Comparison of ENCODE assay signal across 23 cellular contexts in genomic region chr19:48137411-48137810, GRCh38.
"Had no signal": no experiment of that assay in that cellular context is flagged by ENCODE, and none has a peak within 500 bp of the region (broad histone marks: within the 10 kb centered on the region; RNA-seq: fewer than 3 reads in every experiment).

No MANE protein-coding gene starts in this region.

- H3K4me2 ChIP-seq: hepatocyte had no signal

- H3K4me3 ChIP-seq: coronary artery, dorsolateral prefrontal cortex, esophagus muscularis mucosa, gastroesophageal sphincter, heart left ventricle, hepatocyte, left lung, lower lobe of right lung had no signal

- H3K4me1 ChIP-seq: esophagus muscularis mucosa, foreskin keratinocyte, gastroesophageal sphincter, heart left ventricle, left lung, lower lobe of right lung had no signal

- H3K79me2 ChIP-seq: hepatocyte had no signal

- H3K27ac Mint-ChIP-seq: memory B cell had no signal

- H3K4me3 Mint-ChIP-seq: immature natural killer cell, memory B cell had no signal

- ATAC-seq: foreskin keratinocyte, gastroesophageal sphincter, heart left ventricle, left cardiac atrium, left lung, left ventricle myocardium superior, lower lobe of right lung had no signal

- H3K4me1 Mint-ChIP-seq: immature natural killer cell had no signal

- H3K9me3 ChIP-seq: esophagus muscularis mucosa, gastroesophageal sphincter, heart left ventricle, left lung, lower lobe of right lung had no signal

- H3K9me3 Mint-ChIP-seq: immature natural killer cell, memory B cell had no signal

- H3K27me3 ChIP-seq: dorsolateral prefrontal cortex, esophagus muscularis mucosa, foreskin keratinocyte, gastroesophageal sphincter, heart left ventricle, hepatocyte, left lung had no signal

- H2AFZ ChIP-seq: hepatocyte had no signal

- FAIRE-seq: colon, endothelial cell of umbilical vein, frontal cortex, keratinocyte had no signal

- H3K27ac ChIP-seq: coronary artery, dorsolateral prefrontal cortex, esophagus muscularis mucosa, foreskin keratinocyte, gastroesophageal sphincter, heart left ventricle, hepatocyte, left lung, lower lobe of right lung had no signal

- H3K36me3 ChIP-seq: lower lobe of right lung had no signal

- DNase-seq: dermis blood vessel endothelial cell; dorsolateral prefrontal cortex; effector CD4-positive, alpha-beta T cell; effector memory CD4-positive, alpha-beta T cell; foreskin keratinocyte; heart left ventricle; hypothalamus; immature natural killer cell; left cardiac atrium; left lung; left ventricle myocardium superior; lower lobe of right lung; mesendoderm; midbrain had no signal
